24 cellular contexts compared by ENCODE assay signal in genomic region chr15:23536659-23537058, GRCh38. TPM values are rescaled to one million over a fixed set of nuclear protein-coding genes. Genes with fewer than 3 reads are reported as not detected.
"Had no signal": no experiment of that assay in that cellular context is flagged by ENCODE, and none has a peak within 500 bp of the region (broad histone marks: within the 10 kb centered on the region; RNA-seq: fewer than 3 reads in every experiment).

No MANE protein-coding gene starts in this region.

- H3K27ac Mint-ChIP-seq: immature natural killer cell, memory B cell, mesothelial cell of epicardium, natural killer cell, neural progenitor cell, progenitor cell of endocrine pancreas had no signal

- ATAC-seq: gastroesophageal sphincter, left cardiac atrium, lower lobe of right lung, natural killer cell, pancreas, right cardiac atrium had no signal

- H3K4me1 Mint-ChIP-seq: immature natural killer cell, mesothelial cell of epicardium, natural killer cell had no signal

- H3K36me3 Mint-ChIP-seq: immature natural killer cell, memory B cell, mesothelial cell of epicardium, natural killer cell, neural progenitor cell had no signal

- DNase-seq: dermis blood vessel endothelial cell; esophagus squamous epithelium; foreskin fibroblast; immature natural killer cell; kidney; left cardiac atrium; left ventricle myocardium inferior; lower lobe of right lung; natural killer cell; occipital lobe; pancreas; right cardiac atrium; small intestine; stimulated activated CD4-positive, alpha-beta T cell treated with anti-CD3 and anti-CD28 coated beads, Interleukin-2, amount 100 ng/mL, for 48 hours; stimulated activated naive CD4-positive, alpha-beta T cell treated with Interleukin-2 at 50 U/mL for 16 hours; tibial artery; upper lobe of left lung; uterus had no signal

- H3K4me3 ChIP-seq: esophagus squamous epithelium, gastroesophageal sphincter, left ventricle myocardium inferior, lower lobe of right lung, neural progenitor cell, pancreas, tibial artery, upper lobe of left lung, uterus had no signal

- FAIRE-seq: kidney, pancreas, small intestine had no signal

- H3K27me3 ChIP-seq: esophagus squamous epithelium, gastroesophageal sphincter, neural progenitor cell, pancreas, tibial artery, upper lobe of left lung, uterus had no signal

- H3K27me3 Mint-ChIP-seq: progenitor cell of endocrine pancreas had no signal

- H3K4me3 Mint-ChIP-seq: immature natural killer cell, memory B cell, mesothelial cell of epicardium, natural killer cell, neural progenitor cell had no signal

- H3K36me3 ChIP-seq: esophagus squamous epithelium, gastroesophageal sphincter, left ventricle myocardium inferior, lower lobe of right lung, neural progenitor cell, pancreas, tibial artery, upper lobe of left lung, uterus had no signal

RNA-seq across cellular contexts. Expression of gene MKRN3, which starts 28.8 kb away (rescaled TPM):
- total RNA-seq: kidney, mucosa of gallbladder had no signal
